Comparison of ENCODE assay signal across 9 cellular contexts in the genomic region with DNA sequence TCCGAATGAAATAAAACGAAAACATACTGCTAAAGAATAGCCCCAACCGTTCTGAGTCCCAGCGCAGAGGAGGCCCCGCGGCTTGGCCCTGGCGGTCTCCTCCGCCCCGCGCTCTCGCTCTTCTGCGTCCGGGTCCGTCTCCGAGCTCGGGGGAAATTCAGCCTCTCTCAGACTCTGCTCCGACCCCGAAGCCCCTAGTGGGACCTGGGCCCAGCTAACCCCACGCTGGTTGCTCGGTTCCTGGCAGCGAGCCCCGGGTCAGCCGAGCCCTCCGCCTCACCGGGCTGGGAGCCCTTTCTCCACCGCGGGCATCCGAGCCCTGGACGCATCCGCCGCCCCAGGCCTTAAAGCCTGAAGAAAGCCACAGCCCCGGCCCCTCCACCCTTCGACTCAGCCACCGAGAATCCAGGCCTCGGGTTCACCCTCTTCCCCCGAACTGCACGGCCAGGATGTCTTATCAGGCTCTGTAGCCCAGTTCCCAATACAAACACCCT. TPM values are rescaled to one million over a fixed set of nuclear protein-coding genes. Genes with fewer than 3 reads are reported as not detected.
DNase-seq lines count a peak whose midpoint lies in the region; ATAC-seq and TF ChIP-seq lines count a peak whose summit lies in the region.
"Had no signal": no experiment of that assay in that cellular context is flagged by ENCODE, and none has a peak within 500 bp of the region (broad histone marks: within the 10 kb centered on the region; RNA-seq: fewer than 3 reads in every experiment).

No MANE protein-coding gene starts in this region.

- H3K27me3 ChIP-seq in muscle layer of duodenum (ENCODE audit: low read depth, low read length): peaks cover 55% of the 10 kb centered on the region
- peaks cover 12% of the 10 kb centered on the region for H3K27me3 ChIP-seq in vagina

- peaks cover 31% of the 10 kb centered on the region for H3K4me1 Mint-ChIP-seq in central memory CD8-positive, alpha-beta T cell

- H3K9me3 Mint-ChIP-seq in central memory CD8-positive, alpha-beta T cell: no peaks in the 10 kb centered on the region

- H3K4me3 ChIP-seq in muscle layer of duodenum (ENCODE audit: low read depth in 1 of 2, low read length in 2 of 2) (peak overlapping the region; percentile 52 to 56), vagina (peak overlapping the region; percentile 49 to 87)

- DNase-seq in Right ventricle myocardium superior: peak; percentile 44
- no peak for DNase-seq in cardiac septum (ENCODE audit: low spot score)
- DNase-seq in central memory CD8-positive, alpha-beta T cell (ENCODE audit: low spot score in 2 of 2): no peak
- DNase-seq in vagina (ENCODE audit: extremely low spot score in 2 of 2): no peak
- no peak for DNase-seq in SW480 (ENCODE audit: low spot score)
- DNase-seq in NCI-H2029 treated with DMSO at 0.1 percent for 48 hours (lab: John Stamatoyannopoulos, UW): no peak
- DNase-seq: activated CD4-positive, alpha-beta T cell treated with anti-CD3 and anti-CD28 coated beads for 48 hours had no signal

- H3K9me3 ChIP-seq in muscle layer of duodenum (ENCODE audit: control insufficient read depth in 1 of 2, low read length in 2 of 2): no peaks in the 10 kb centered on the region
- no peaks in the 10 kb centered on the region for H3K9me3 ChIP-seq in vagina

- TF ChIP-seq CTCF in vagina (IDR thresholded peaks at IDR 0.05): no peak

- H3K27ac ChIP-seq in muscle layer of duodenum (ENCODE audit: low read length): peak overlapping the region; percentile 33
- H3K27ac ChIP-seq in vagina: peak overlapping the region; percentile 83

- H3K36me3 ChIP-seq in muscle layer of duodenum (ENCODE audit: control insufficient read depth in 1 of 2, insufficient read depth in 2 of 2, low read length in 2 of 2): no peaks in the 10 kb centered on the region
- no peaks in the 10 kb centered on the region for H3K36me3 ChIP-seq in vagina

- TF ChIP-seq POLR2A in vagina (IDR thresholded peaks at IDR 0.05): no peak

- intact Hi-C loops in Right ventricle myocardium superior (cut with DNase I) (no loop called here), cardiac septum (cut with DNase I) (no loop called here), vagina (cut with DNase I) (no loop called here)

- peaks cover 58% of the 10 kb centered on the region for H3K27me3 Mint-ChIP-seq in central memory CD8-positive, alpha-beta T cell

- H3K4me1 ChIP-seq in muscle layer of duodenum (ENCODE audit: control insufficient read depth in 1 of 2, insufficient read depth in 2 of 2, low read length in 2 of 2): peaks cover 0 to 57% of the 10 kb centered on the region in 2 donors
- peaks cover 64% of the 10 kb centered on the region for H3K4me1 ChIP-seq in vagina

- peaks cover 14% of the 10 kb centered on the region for H3K36me3 Mint-ChIP-seq in central memory CD8-positive, alpha-beta T cell (ENCODE audit: insufficient read depth)

- ATAC-seq in Right ventricle myocardium superior (ENCODE audit: poor library complexity) (no peak), GM18858 (IDR thresholded peaks at IDR 0.05; ENCODE audit: unreplicated experiment) (no peak)
- no peak for ATAC-seq in central memory CD8-positive, alpha-beta T cell (replicated peaks; ENCODE audit: extremely low read depth, poor library complexity, severe bottlenecking)

- H3K4me3 Mint-ChIP-seq in central memory CD8-positive, alpha-beta T cell: peak overlapping the region; percentile 71

- no peak overlapping the region for H3K27ac Mint-ChIP-seq in central memory CD8-positive, alpha-beta T cell (ENCODE audit: low read depth)

RNA-seq across cellular contexts. Expression of a gene that starts 1.2 kb away (rescaled TPM):
- total RNA-seq in Right ventricle myocardium superior: 13.1 TPM
- 17.2 TPM for total RNA-seq in cardiac septum
- 9.8 TPM for total RNA-seq in vagina

RNA-seq across cellular contexts. Expression of a gene that starts 51.4 kb away (rescaled TPM):
- total RNA-seq in Right ventricle myocardium superior (not detected), cardiac septum (0.05 TPM), vagina (not detected)
